Comparison of ENCODE assay signal across 8 cellular contexts in genomic region chr2:223944704-223945531, GRCh38.
DNase-seq lines count a peak whose midpoint lies in the region; ATAC-seq and TF ChIP-seq lines count a peak whose summit lies in the region.

Gene WDFY1 (minus strand): TSS chr2:223945335. CDS start chr2:223945284, 51 bp downstream.

- no peaks in the 10 kb centered on the region for H3K27me3 ChIP-seq in layer of hippocampus (ENCODE audit: control insufficient read depth, insufficient read depth, low read length)

- DNase-seq in Ammon's horn (ENCODE audit: low spot score) (peak; percentile 96), NCI-H510A treated with DMSO at 0.1 percent for 48 hours (lab: John Stamatoyannopoulos, UW) (peak; percentile 46)
- peak; percentile 70 to 74 for DNase-seq in activated CD4-positive, alpha-beta T cell treated with anti-CD3 and anti-CD28 coated beads for 4 hours
- DNase-seq in stimulated activated CD4-positive, alpha-beta T cell treated with anti-CD3 and anti-CD28 coated beads, Interleukin-1b, Interleukin-23, amount 100 ng/mL, for 24 hours (ENCODE audit: low read depth in 4 of 4, low spot score in 1 of 4), result peak; percentile 49 to 72 (median 61)

- peak; percentile 86 for ATAC-seq in HG03354 (IDR thresholded peaks at IDR 0.05; ENCODE audit: poor library complexity, severe bottlenecking, unreplicated experiment)

- peak; percentile 96 for TF ChIP-seq POLR2A in GM19099 (IDR thresholded peaks at IDR 0.05; ENCODE audit: extremely low read depth, insufficient read length, low read depth)

- H3K27ac ChIP-seq in cingulate gyrus (ENCODE audit: low read depth, low read length), result peak within 1 kb of the TSS; percentile 69
- H3K27ac ChIP-seq in layer of hippocampus (ENCODE audit: low read depth, low read length), result peak within 1 kb of the TSS; percentile 91

Comparison
In these comparisons a context has a peak if more than half of its experiments do, and no peak if none do; other contexts are left out.
1. Peak in every context shown above with its lines: DNase-seq, ATAC-seq and H3K27ac ChIP-seq.
2. DNase-seq: peak in every context shown above with its lines; median percentile 96 in Ammon's horn; 72 in activated CD4-positive, alpha-beta T cell treated with anti-CD3 and anti-CD28 coated beads for 4 hours; 61 in stimulated activated CD4-positive, alpha-beta T cell treated with anti-CD3 and anti-CD28 coated beads, Interleukin-1b, Interleukin-23, amount 100 ng/mL, for 24 hours; 46 in NCI-H510A treated with DMSO at 0.1 percent for 48 hours.